In genomic region chr6:39818695-39819094, GRCh38 we compare ENCODE assay signal across 18 cellular contexts. TPM values are rescaled to one million over a fixed set of nuclear protein-coding genes. Genes with fewer than 3 reads are reported as not detected.
DNase-seq lines count a peak whose midpoint lies in the region; ATAC-seq and TF ChIP-seq lines count a peak whose summit lies in the region.
"Had no signal": no experiment of that assay in that cellular context is flagged by ENCODE, and none has a peak within 500 bp of the region (broad histone marks: within the 10 kb centered on the region; RNA-seq: fewer than 3 reads in every experiment).

No MANE protein-coding gene starts in this region.

- H3K27me3 Mint-ChIP-seq in osteocyte (ENCODE audit: unreplicated experiment) (no peaks in the 10 kb centered on the region), type B pancreatic cell (no peaks in the 10 kb centered on the region)

- peak overlapping the region; percentile 81 to 97 (median 88) for H3K27ac ChIP-seq in esophagus muscularis mucosa (replicated peaks in 1 of 4)
- H3K27ac ChIP-seq: SK-N-MC had no signal

- H3K27ac Mint-ChIP-seq in osteocyte (ENCODE audit: unreplicated experiment) (peak overlapping the region; percentile 35), type B pancreatic cell (peak overlapping the region; percentile 66)
- H3K27ac Mint-ChIP-seq: H9 had no signal

- H3K4me3 Mint-ChIP-seq in osteocyte (ENCODE audit: unreplicated experiment) (no peak overlapping the region), type B pancreatic cell (no peak overlapping the region)
- H3K4me3 Mint-ChIP-seq: H9 had no signal

- peaks cover 21% of the 10 kb centered on the region for H3K36me3 Mint-ChIP-seq in osteocyte (ENCODE audit: unreplicated experiment)
- peaks cover 3% of the 10 kb centered on the region for H3K36me3 Mint-ChIP-seq in type B pancreatic cell

- no peaks in the 10 kb centered on the region for H3K9me3 Mint-ChIP-seq in osteocyte (ENCODE audit: unreplicated experiment)
- H3K9me3 Mint-ChIP-seq in type B pancreatic cell, result no peaks in the 10 kb centered on the region
- H3K9me3 Mint-ChIP-seq: H9 had no signal

- no peak for TF ChIP-seq CTCF in esophagus muscularis mucosa (IDR thresholded peaks at IDR 0.05)
- no peak for TF ChIP-seq CTCF in osteocyte (IDR thresholded peaks at IDR 0.05)
- TF ChIP-seq CTCF in type B pancreatic cell (conservative IDR thresholded peaks at IDR 0.05), result no peak

- H3K4me3 ChIP-seq in esophagus muscularis mucosa, result no peak overlapping the region
- H3K4me3 ChIP-seq: breast epithelium, SK-N-MC had no signal

- no peak for TF ChIP-seq POLR2A in esophagus muscularis mucosa (IDR thresholded peaks at IDR 0.05; ENCODE audit: low read depth)

- DNase-seq in RPMI7951 (ENCODE audit: low read depth), result peak; percentile 20
- no peak for DNase-seq in esophagus muscularis mucosa (ENCODE audit: extremely low spot score)
- DNase-seq in osteocyte (ENCODE audit: extremely low spot score, unreplicated experiment), result no peak
- no peak for DNase-seq in type B pancreatic cell (ENCODE audit: extremely low spot score, unreplicated experiment)
- DNase-seq in NCI-H2227 treated with DMSO at 0.1 percent for 48 hours (lab: John Stamatoyannopoulos, UW), result no peak
- DNase-seq: activated CD4-positive, alpha-beta T cell treated with anti-CD3 and anti-CD28 coated beads for 4 hours; activated CD8-positive, alpha-beta memory T cell treated with anti-CD3 and anti-CD28 coated beads, Interleukin-2, amount 50 U/mL, for 48 hours; activated naive CD4-positive, alpha-beta T cell treated with anti-CD3 and anti-CD28 coated beads, Interleukin-2, amount 50 U/mL, for 16 hours; effector CD4-positive, alpha-beta T cell; H9; left cardiac atrium; NCI-H187 treated with DMSO at 0.1 percent for 48 hours; NCI-H526; stimulated activated naive CD4-positive, alpha-beta T cell treated with Interleukin-2 at 50 U/mL for 16 hours had no signal

- intact Hi-C loops in esophagus muscularis mucosa (cut with DNase I), result no loop called here

- no peak for TF ChIP-seq EP300 in esophagus muscularis mucosa (IDR thresholded peaks at IDR 0.05)

- ATAC-seq in HG02759 (IDR thresholded peaks at IDR 0.05; ENCODE audit: unreplicated experiment) (no peak), GM18519 (IDR thresholded peaks at IDR 0.05; ENCODE audit: low FRiP score, unreplicated experiment) (no peak)

- H3K27me3 ChIP-seq in esophagus muscularis mucosa, result no peaks in the 10 kb centered on the region
- H3K27me3 ChIP-seq: breast epithelium had no signal

- H3K36me3 ChIP-seq in esophagus muscularis mucosa, result peaks cover 0 to 12% (median 4%) of the 10 kb centered on the region in 4 donors
- H3K36me3 ChIP-seq: breast epithelium had no signal

- 55% methylated on average over 2 of the region's 2 CpGs for WGBS in esophagus muscularis mucosa

- peaks cover 56% of the 10 kb centered on the region for H3K4me1 Mint-ChIP-seq in osteocyte (ENCODE audit: unreplicated experiment)
- peaks cover 17% of the 10 kb centered on the region for H3K4me1 Mint-ChIP-seq in type B pancreatic cell (ENCODE audit: unreplicated experiment)

- H3K9me3 ChIP-seq in esophagus muscularis mucosa, result no peaks in the 10 kb centered on the region
- H3K9me3 ChIP-seq: breast epithelium had no signal

- peaks cover 50 to 100% (median 100%) of the 10 kb centered on the region in 4 donors for H3K4me1 ChIP-seq in esophagus muscularis mucosa

RNA-seq across cellular contexts. Expression of gene DAAM2, which starts 26.5 kb away (rescaled TPM):
- total RNA-seq in RPMI7951 (2014; rRNA removed; shearing (Covaris generic)), result 4.0 and 5.4 TPM in 2 replicates
- total RNA-seq in esophagus muscularis mucosa (100 to 1,000 TPM; 221 to 446 (median 392) TPM), osteocyte (87.2 and 92.1 TPM in 2 replicates), type B pancreatic cell (ENCODE audit: low replicate concordance) (4.4 and 22.6 TPM in 2 replicates)
